Comparison of ENCODE assay signal across 26 cellular contexts in the genomic region with DNA sequence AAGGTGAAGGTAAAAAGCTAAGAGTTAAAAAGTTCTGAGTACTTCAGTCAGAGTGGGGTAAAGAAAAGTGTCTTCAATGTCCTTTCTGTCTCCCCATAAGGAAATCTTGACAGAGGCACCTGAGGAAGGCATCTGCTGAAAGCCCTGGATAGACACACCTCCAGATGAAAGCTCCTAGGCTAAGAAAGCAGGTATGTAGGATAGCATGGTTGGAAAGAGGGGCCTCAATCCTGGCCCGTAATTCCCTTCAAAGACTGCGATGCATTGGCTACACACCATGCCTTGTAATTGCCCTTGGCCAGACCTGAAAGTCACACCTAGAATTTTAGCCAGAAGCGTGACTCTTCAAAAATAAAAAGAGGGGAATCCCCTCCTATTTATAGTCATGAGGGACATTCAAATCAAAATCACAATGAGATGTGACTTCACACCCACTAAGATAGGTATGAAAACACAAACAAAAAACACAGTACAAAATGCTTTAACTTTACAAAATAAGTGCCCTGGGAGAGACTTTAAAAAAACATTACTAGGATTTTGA.
"Had no signal": no experiment of that assay in that cellular context is flagged by ENCODE, and none has a peak within 500 bp of the region (broad histone marks: within the 10 kb centered on the region; RNA-seq: fewer than 3 reads in every experiment).

No MANE protein-coding gene starts in this region.

- DNase-seq: activated CD4-positive, alpha-beta T cell treated with anti-CD3 and anti-CD28 coated beads, Interleukin-2, amount 10 ng/mL, durations not matched to agents 7 days and 5 days; activated CD4-positive, alpha-beta T cell treated with anti-CD3 and anti-CD28 coated beads, Interleukin-2, amount 50 U/mL, for 48 hours; activated CD8-positive, alpha-beta T cell treated with anti-CD3 and anti-CD28 coated beads, Interleukin-2, amount 10 ng/mL, durations not matched to agents 7 days and 5 days; activated gamma-delta T cell; activated naive CD4-positive, alpha-beta T cell treated with anti-CD3 and anti-CD28 coated beads for 36 hours; activated T-cell treated with anti-CD3 and anti-CD28 coated beads, Interleukin-2, amount 50 U/mL, for 24 hours; adrenal gland; body of pancreas; Karpas-422; MV-4-11; NCI-H1092; NCI-H1436 treated with DMSO at 0.1 percent for 48 hours; NCI-H1694 treated with DMSO at 0.1 percent for 48 hours; NCI-H2029; NCI-H345; NCI-H524 treated with DMSO at 0.1 percent for 48 hours; SHP77; SJCRH30; T1000; WERI-Rb-1 had no signal

- H3K27me3 Mint-ChIP-seq: activated CD4-positive, alpha-beta T cell treated with anti-CD3 and anti-CD28 coated beads, Interleukin-2, amount 10 ng/mL, durations not matched to agents 7 days and 5 days; activated T-cell treated with anti-CD3 and anti-CD28 coated beads, Interleukin-2, amount 50 U/mL, for 24 hours had no signal

- H3K4me3 ChIP-seq: adrenal gland, body of pancreas, breast epithelium, SJCRH30, SK-N-MC had no signal

- H3K27ac Mint-ChIP-seq: activated CD4-positive, alpha-beta T cell treated with anti-CD3 and anti-CD28 coated beads, Interleukin-2, amount 10 ng/mL, durations not matched to agents 7 days and 5 days; activated CD8-positive, alpha-beta T cell treated with anti-CD3 and anti-CD28 coated beads, Interleukin-2, amount 10 ng/mL, durations not matched to agents 7 days and 5 days; activated naive CD4-positive, alpha-beta T cell treated with anti-CD3 and anti-CD28 coated beads for 36 hours; activated naive CD4-positive, alpha-beta T cell treated with anti-CD3 and anti-CD28 coated beads, Interleukin-2, amount 50 U/mL, for 72 hours; activated T-cell treated with anti-CD3 and anti-CD28 coated beads, Interleukin-2, amount 50 U/mL, for 24 hours; activated T-helper 2 cell treated with anti-CD3 and anti-CD28 coated beads, Interferon-gamma antibody, Interleukin-2, Interleukin-4, amounts not matched to agents 10 μg/mL and 5 μg/mL and 100 μg/mL, durations not matched to agents 14 hours and 24 hours and 36 hours had no signal

- H3K27me3 ChIP-seq: adrenal gland, body of pancreas, breast epithelium, SJCRH30 had no signal

- H3K9me3 ChIP-seq: adrenal gland, body of pancreas, breast epithelium, SJCRH30 had no signal

- H3K27ac ChIP-seq: adrenal gland, body of pancreas, breast epithelium, SJCRH30, SK-N-MC, WERI-Rb-1 had no signal

- H3K36me3 ChIP-seq: adrenal gland, breast epithelium, SJCRH30, WERI-Rb-1 had no signal

- H3K9me3 Mint-ChIP-seq: activated CD4-positive, alpha-beta T cell treated with anti-CD3 and anti-CD28 coated beads, Interleukin-2, amount 10 ng/mL, durations not matched to agents 7 days and 5 days; activated T-cell treated with anti-CD3 and anti-CD28 coated beads, Interleukin-2, amount 50 U/mL, for 24 hours had no signal

- H3K4me3 Mint-ChIP-seq: activated CD4-positive, alpha-beta T cell treated with anti-CD3 and anti-CD28 coated beads, Interleukin-2, amount 10 ng/mL, durations not matched to agents 7 days and 5 days; activated CD8-positive, alpha-beta T cell treated with anti-CD3 and anti-CD28 coated beads, Interleukin-2, amount 10 ng/mL, durations not matched to agents 7 days and 5 days; activated naive CD4-positive, alpha-beta T cell treated with anti-CD3 and anti-CD28 coated beads for 36 hours; activated T-cell treated with anti-CD3 and anti-CD28 coated beads, Interleukin-2, amount 50 U/mL, for 24 hours had no signal

- H3K4me1 ChIP-seq: adrenal gland, body of pancreas, breast epithelium, SJCRH30 had no signal

- FAIRE-seq: astrocyte had no signal

- H3K36me3 Mint-ChIP-seq: activated naive CD4-positive, alpha-beta T cell treated with anti-CD3 and anti-CD28 coated beads, Interleukin-2, amount 50 U/mL, for 72 hours had no signal

- ATAC-seq: activated CD8-positive, alpha-beta T cell treated with anti-CD3 and anti-CD28 coated beads, Interleukin-2, amount 10 ng/mL, durations not matched to agents 7 days and 5 days; activated naive CD4-positive, alpha-beta T cell treated with anti-CD3 and anti-CD28 coated beads, Interleukin-2, amount 50 U/mL, for 72 hours; body of pancreas; Panc1 had no signal

- H3K4me1 Mint-ChIP-seq: activated CD4-positive, alpha-beta T cell treated with anti-CD3 and anti-CD28 coated beads, Interleukin-2, amount 10 ng/mL, durations not matched to agents 7 days and 5 days had no signal
